ENCODE assay signal across 15 cellular contexts in the genomic region with DNA sequence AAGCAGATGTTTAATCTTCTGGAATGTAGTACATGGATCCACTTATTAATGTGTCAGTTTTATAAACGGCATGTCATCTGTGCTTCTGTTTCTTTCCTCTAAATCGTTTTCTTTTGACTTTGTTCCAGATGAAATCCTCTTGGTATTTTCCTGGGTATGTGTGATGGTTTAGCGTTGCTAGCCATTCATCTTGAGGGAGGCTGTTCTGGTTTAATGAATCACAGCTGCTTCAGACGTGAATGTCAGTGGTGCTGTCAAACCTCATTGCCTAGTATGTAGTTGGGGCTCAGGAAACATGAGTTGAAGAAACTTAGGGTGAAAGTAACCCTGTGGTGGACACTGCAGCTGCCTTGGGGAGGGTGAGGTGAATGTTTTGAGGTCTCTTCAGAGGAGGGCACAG. TPM values are rescaled to one million over a fixed set of nuclear protein-coding genes. Genes with fewer than 3 reads are reported as not detected.
"Had no signal": no experiment of that assay in that cellular context is flagged by ENCODE, and none has a peak within 500 bp of the region (broad histone marks: within the 10 kb centered on the region; RNA-seq: fewer than 3 reads in every experiment).

No MANE protein-coding gene starts in this region.

- H3K4me3 ChIP-seq: prostate gland, right lobe of liver, suprapubic skin had no signal

- H3K4me1 ChIP-seq: prostate gland had no signal

- H3K9me3 ChIP-seq: prostate gland, right lobe of liver, suprapubic skin had no signal

- H3K27me3 ChIP-seq: right lobe of liver, suprapubic skin had no signal

- H3K36me3 ChIP-seq: prostate gland, right lobe of liver, suprapubic skin had no signal

- DNase-seq: activated B cell treated with CpG ODN at 0.5 μM for 24 hours; activated CD4-positive, alpha-beta T cell treated with anti-CD3 and anti-CD28 coated beads, Interleukin-2, amount 10 ng/mL, durations not matched to agents 24 days and 14 days; activated CD8-positive, alpha-beta memory T cell treated with anti-CD3 and anti-CD28 coated beads, Interleukin-2, amount 50 U/mL, for 4 hours; activated CD8-positive, alpha-beta T cell treated with anti-CD3 and anti-CD28 coated beads, Interleukin-2, amount 10 ng/mL, durations not matched to agents 7 days and 5 days; activated gamma-delta T cell; activated T-cell treated with anti-CD3 and anti-CD28 coated beads, Interleukin-2, amount 50 U/mL, for 72 hours; amygdala; dermis blood vessel endothelial cell; hippocampal formation; right lobe of liver; stimulated activated naive CD8-positive, alpha-beta T cell treated with anti-CD3 and anti-CD28 coated beads, Interleukin-15, Interleukin-2, amounts not matched to agents 100 U/mL and 50 U/mL, for 24 hours; trophoblast cell had no signal

- H3K27ac ChIP-seq: epithelial cell of prostate, prostate gland, right lobe of liver, suprapubic skin had no signal

RNA-seq across cellular contexts. Expression of a gene that starts 33.2 kb away (rescaled TPM):
- total RNA-seq: activated B cell treated with CpG ODN at 0.5 μM for 24 hours had no signal
